ENCODE assay signal across 4 cellular contexts in the genomic region with DNA sequence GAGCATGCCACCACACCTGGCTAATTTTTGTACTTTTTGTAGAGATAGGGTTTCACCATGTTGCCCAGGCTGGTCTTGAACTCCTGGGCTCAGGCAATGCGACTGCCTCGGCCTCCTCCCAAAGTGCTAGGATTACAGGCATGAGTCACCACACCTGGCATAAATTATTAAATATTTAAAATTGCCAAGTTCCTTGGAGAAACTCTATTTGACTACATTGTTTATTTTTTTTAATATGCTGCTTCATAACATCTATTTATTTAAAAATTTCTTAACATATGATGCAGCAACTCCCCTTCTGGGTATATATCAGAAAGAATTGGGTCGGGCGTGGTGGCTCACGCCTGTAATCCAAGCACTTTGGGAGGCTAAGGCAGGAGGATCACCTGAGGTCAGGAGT. TPM values are rescaled to one million over a fixed set of nuclear protein-coding genes. Genes with fewer than 3 reads are reported as not detected.
"Had no signal": no experiment of that assay in that cellular context is flagged by ENCODE, and none has a peak within 500 bp of the region (broad histone marks: within the 10 kb centered on the region; RNA-seq: fewer than 3 reads in every experiment).

No MANE protein-coding gene starts in this region.

RNA-seq across cellular contexts. Expression of gene CBLC, which starts 55.2 kb away (rescaled TPM):
- total RNA-seq: LHCN-M2, Right ventricle myocardium superior, SJSA1 had no signal
- polyA plus RNA-seq: SK-N-SH had no signal
